In the genomic region with DNA sequence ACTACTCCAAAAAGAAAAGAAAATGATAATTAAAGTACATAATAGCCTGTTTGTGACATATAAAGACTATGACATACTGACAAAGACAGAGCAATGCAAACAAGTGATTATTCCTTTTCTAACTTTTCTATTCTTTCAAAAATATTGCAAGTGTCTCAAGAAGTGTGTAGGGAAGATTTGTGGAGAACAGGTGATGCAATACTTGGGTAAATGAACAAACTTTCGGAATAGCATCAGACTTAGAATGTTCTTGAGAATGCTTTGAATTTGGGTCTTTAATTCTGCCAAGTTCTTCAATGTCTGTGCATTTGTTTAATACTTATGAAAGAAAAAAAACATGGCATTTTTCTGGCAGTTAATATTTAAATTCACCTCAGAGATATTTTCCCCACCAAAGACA, we compare ENCODE assay signal across 1 cellular context.
TF ChIP-seq lines count a peak whose summit lies in the region.

No MANE protein-coding gene starts in this region.

TF ChIP-seq in K562, 482 proteins besides CTCF, POLR2A, EP300 and RAD21:
- TF ChIP-seq, protein P1, sequence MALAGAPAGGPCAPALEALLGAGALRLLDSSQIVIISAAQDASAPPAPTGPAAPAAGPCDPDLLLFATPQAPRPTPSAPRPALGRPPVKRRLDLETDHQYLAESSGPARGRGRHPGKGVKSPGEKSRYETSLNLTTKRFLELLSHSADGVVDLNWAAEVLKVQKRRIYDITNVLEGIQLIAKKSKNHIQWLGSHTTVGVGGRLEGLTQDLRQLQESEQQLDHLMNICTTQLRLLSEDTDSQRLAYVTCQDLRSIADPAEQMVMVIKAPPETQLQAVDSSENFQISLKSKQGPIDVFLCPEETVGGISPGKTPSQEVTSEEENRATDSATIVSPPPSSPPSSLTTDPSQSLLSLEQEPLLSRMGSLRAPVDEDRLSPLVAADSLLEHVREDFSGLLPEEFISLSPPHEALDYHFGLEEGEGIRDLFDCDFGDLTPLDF (CRISPR knock-in tag; IDR thresholded peaks at IDR 0.05), result no peak
- TF ChIP-seq, protein P2, sequence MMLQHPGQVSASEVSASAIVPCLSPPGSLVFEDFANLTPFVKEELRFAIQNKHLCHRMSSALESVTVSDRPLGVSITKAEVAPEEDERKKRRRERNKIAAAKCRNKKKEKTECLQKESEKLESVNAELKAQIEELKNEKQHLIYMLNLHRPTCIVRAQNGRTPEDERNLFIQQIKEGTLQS (IDR thresholded peaks at IDR 0.05), result peak; percentile 47; the same call in 1 of the 2 replicates
- TF ChIP-seq, protein P2 (CRISPR knock-in tag; conservative IDR thresholded peaks at IDR 0.05), result no peak
- TF ChIP-seq CEBPB (tag; IDR thresholded peaks at IDR 0.05), result peak; percentile 31; the same call in 1 of the 2 replicates
